8 cellular contexts compared by ENCODE assay signal in the genomic region with DNA sequence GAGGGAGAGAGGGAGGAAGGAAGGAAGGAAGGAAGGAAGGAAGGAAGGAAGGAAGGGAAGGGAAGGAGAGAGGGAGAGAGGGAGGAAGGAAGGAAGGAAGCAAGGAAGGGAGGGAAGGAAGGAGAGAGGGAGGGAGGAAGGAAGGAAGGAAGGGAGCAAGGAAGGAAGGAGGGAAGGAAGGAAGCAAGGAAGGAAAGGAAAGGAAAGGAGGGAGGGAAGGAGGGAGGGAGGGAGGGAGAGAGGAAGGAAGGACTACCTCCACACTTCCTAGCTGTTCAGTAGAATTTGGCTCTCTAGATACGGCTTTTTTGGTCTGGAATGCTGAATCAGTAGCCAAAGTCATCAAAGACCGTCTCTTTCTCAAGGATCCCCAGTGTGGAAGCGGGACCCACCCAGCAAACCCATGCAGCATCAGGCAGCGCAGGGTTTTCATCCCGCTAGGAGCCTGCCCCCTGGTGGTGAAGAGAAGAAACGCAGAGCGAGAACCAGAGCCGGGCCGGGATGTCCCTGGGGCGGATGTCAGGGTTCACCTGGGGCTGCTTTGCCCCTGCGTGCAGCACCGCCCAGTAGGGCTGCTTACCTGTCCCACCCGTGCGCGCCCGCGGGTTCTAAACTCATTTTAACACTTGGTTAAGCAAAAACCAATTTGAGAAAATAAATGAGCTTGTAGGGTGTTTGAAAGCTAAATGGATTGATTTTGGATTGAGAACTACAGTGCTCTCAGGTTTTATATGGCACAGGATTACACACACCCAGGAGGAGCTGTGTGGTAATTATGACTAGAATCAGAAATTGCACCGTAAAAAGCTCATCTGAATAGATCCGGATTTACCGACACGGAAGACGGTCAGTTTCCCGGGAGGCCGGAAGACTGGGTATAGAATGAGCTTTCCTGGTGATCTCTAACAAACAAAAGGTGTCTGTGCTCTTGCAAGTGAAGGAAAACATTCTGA. TPM values are rescaled to one million over a fixed set of nuclear protein-coding genes. Genes with fewer than 3 reads are reported as not detected.
A peak's percentile ranks its signal among the peaks of the same experiment; 100 is the strongest.
DNase-seq lines count a peak whose midpoint lies in the region; ATAC-seq and TF ChIP-seq lines count a peak whose summit lies in the region.

No MANE protein-coding gene starts in this region.

- no peak overlapping the region for H3K4me3 Mint-ChIP-seq in natural killer cell

- TF ChIP-seq CTCF in epithelial cell of proximal tubule (conservative IDR thresholded peaks at IDR 0.05; ENCODE audit: low read depth, low read length) (peak; percentile 89), natural killer cell (IDR thresholded peaks at IDR 0.05) (peak; percentile 92)

- peak; percentile 90 for DNase-seq in ELF-1 (ENCODE audit: low read depth, low spot score)
- peak; percentile 69 for DNase-seq in NCI-H774 (lab: John Stamatoyannopoulos, UW)
- peak; percentile 36 to 85 (median 53) for DNase-seq in activated CD8-positive, alpha-beta memory T cell treated with anti-CD3 and anti-CD28 coated beads for 48 hours (ENCODE audit: low read depth in 2 of 3, low spot score in 2 of 3)
- DNase-seq in epithelial cell of proximal tubule (ENCODE audit: low read depth) = no peak
- peak; percentile 75 for DNase-seq in natural killer cell
- DNase-seq in stimulated activated naive CD4-positive, alpha-beta T cell treated with Interleukin-2 at 50 U/mL for 16 hours (lab: John Stamatoyannopoulos, UW) = peak; percentile 67

- H3K9me3 Mint-ChIP-seq in natural killer cell = no peaks in the 10 kb centered on the region

- H3K36me3 Mint-ChIP-seq in natural killer cell = no peaks in the 10 kb centered on the region

- peaks cover 5 to 14% of the 10 kb centered on the region in 2 donors for H3K4me1 Mint-ChIP-seq in natural killer cell

- intact Hi-C loops in natural killer cell (cut with micrococcal nuclease) = loop anchor here (1.0 kb wide), 2 partner anchors 411 to 569 kb away; no protein-coding TSS in a partner anchor

- H3K27ac Mint-ChIP-seq in natural killer cell = no peak overlapping the region

- peaks cover 25 to 43% of the 10 kb centered on the region in 2 donors for H3K27me3 Mint-ChIP-seq in natural killer cell (ENCODE audit: low read depth in 2 of 2)

- ATAC-seq in HG02642 (IDR thresholded peaks at IDR 0.05; ENCODE audit: poor library complexity, unreplicated experiment) (peak; percentile 68), natural killer cell (peak; percentile 86 to 97 (median 97)), GM19467 (IDR thresholded peaks at IDR 0.05; ENCODE audit: unreplicated experiment) (no peak)

- no peak overlapping the region for H3K4me3 ChIP-seq in epithelial cell of proximal tubule (ENCODE audit: low read depth, low read length)

RNA-seq across cellular contexts. Expression of a gene that starts 48.1 kb away (rescaled TPM):
- total RNA-seq in epithelial cell of proximal tubule (123 and 153 TPM in 2 replicates), natural killer cell (100 to 1,000 TPM; 492 to 756 (median 664) TPM)
